Comparison of ENCODE assay signal across 1 cellular context in genomic region chr11:60514055-60514454, GRCh38.
TF ChIP-seq lines count a peak whose summit lies in the region.

No MANE protein-coding gene starts in this region.

TF ChIP-seq in GM12878, 131 proteins besides CTCF, POLR2A, EP300 and RAD21:
- TF ChIP-seq SPI1 (IDR thresholded peaks at IDR 0.05; ENCODE audit: borderline replicate concordance, insufficient read depth, low read depth, low read length) (peak; percentile 52; the same call in 1 of the 2 replicates), ETV6 (conservative IDR thresholded peaks at IDR 0.05 in 1 of 2, IDR thresholded peaks at IDR 0.05 in 1 of 2; ENCODE audit: borderline replicate concordance in 1 of 2, low read depth in 1 of 2) (no peak)
